Comparison of ENCODE assay signal across 19 cellular contexts in the genomic region with DNA sequence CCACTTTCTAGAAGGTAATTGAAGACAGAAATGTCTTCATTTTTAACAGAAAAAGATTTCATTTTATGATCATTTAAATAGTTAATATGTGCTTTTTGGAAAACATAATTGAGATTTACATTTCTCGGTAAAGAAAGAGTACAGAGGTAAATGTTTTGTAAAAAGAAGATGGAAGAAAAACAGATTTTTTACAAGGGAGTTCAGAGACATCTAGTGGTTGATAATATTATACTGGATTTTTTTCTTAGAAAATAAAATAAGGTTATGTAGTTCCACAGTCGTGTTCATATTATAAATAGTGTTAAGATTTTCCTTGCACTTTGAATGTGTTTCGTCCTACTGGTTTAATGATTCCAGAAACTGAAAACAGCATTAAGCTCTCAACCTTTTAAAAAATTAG.
DNase-seq lines count a peak whose midpoint lies in the region; ATAC-seq, FAIRE-seq and TF ChIP-seq lines count a peak whose summit lies in the region.
"Had no signal": no experiment of that assay in that cellular context is flagged by ENCODE, and none has a peak within 500 bp of the region (broad histone marks: within the 10 kb centered on the region; RNA-seq: fewer than 3 reads in every experiment).

No MANE protein-coding gene starts in this region.

- no peak for ATAC-seq in mucosa of descending colon
- ATAC-seq: activated CD8-positive, alpha-beta memory T cell treated with anti-CD3 and anti-CD28 coated beads, Interleukin-2, amount 10 ng/mL, durations not matched to agents 7 days and 5 days; CD8-positive, alpha-beta T cell; natural killer cell treated with Interleukin-12 subunit alpha and Interleukin-12 subunit beta and Interleukin-15 and Interleukin-18, amount 100 ng/mL, for 72 hours had no signal

- TF ChIP-seq RAD21 in neural cell (conservative IDR thresholded peaks at IDR 0.05), result peak; percentile 56

- H3K4me1 ChIP-seq in mucosa of descending colon (ENCODE audit: low read depth), result no peaks in the 10 kb centered on the region
- H3K4me1 ChIP-seq: left ventricle myocardium inferior, stomach had no signal

- H3K27ac ChIP-seq in brain microvascular endothelial cell, result no peak overlapping the region
- H3K27ac ChIP-seq in neural cell (ENCODE audit: low read length), result no peak overlapping the region
- H3K27ac ChIP-seq: left ventricle myocardium inferior, stomach had no signal

- H3K9ac ChIP-seq in neural cell (ENCODE audit: low read length), result no peak overlapping the region

- H3K27me3 ChIP-seq in brain microvascular endothelial cell (replicated peaks), result no peaks in the 10 kb centered on the region
- no peaks in the 10 kb centered on the region for H3K27me3 ChIP-seq in neural cell (ENCODE audit: insufficient read depth, low read depth, low read length)
- H3K27me3 ChIP-seq in H7 (ENCODE audit: control insufficient read depth, insufficient read depth, low read length), result no peaks in the 10 kb centered on the region
- H3K27me3 ChIP-seq: stomach had no signal

- no peaks in the 10 kb centered on the region for H3K9me3 ChIP-seq in neural cell (ENCODE audit: low read length)
- H3K9me3 ChIP-seq in mucosa of descending colon, result no peaks in the 10 kb centered on the region
- H3K9me3 ChIP-seq: left ventricle myocardium inferior, stomach had no signal

- DNase-seq in ELR (ENCODE audit: low read depth) (peak; percentile 5), brain microvascular endothelial cell (no peak), RCC 7860 (ENCODE audit: low spot score) (no peak), H7 (no peak), GF-D8 (lab: John Stamatoyannopoulos, UW) (no peak), mucosa of descending colon (no peak)
- DNase-seq: activated CD4-positive, CD25-positive, alpha-beta regulatory T cell; activated CD8-positive, alpha-beta memory T cell treated with anti-CD3 and anti-CD28 coated beads, Interleukin-2, amount 10 ng/mL, durations not matched to agents 7 days and 5 days; activated naive CD4-positive, alpha-beta T cell treated with anti-CD3 and anti-CD28 coated beads, Interleukin-2, amount 10 ng/mL, durations not matched to agents 7 days and 5 days; CD8-positive, alpha-beta T cell; KG1; left ventricle myocardium inferior; NCI-H2081; stomach; SW 1271 had no signal

- no peak for TF ChIP-seq EP300 in neural cell (conservative IDR thresholded peaks at IDR 0.05; ENCODE audit: poor library complexity, severe bottlenecking)

- intact Hi-C loops in mucosa of descending colon (cut with DNase I, micrococcal nuclease), result no loop called here

- FAIRE-seq in RCC 7860 (lab: Jason Lieb, UNC), result no peak
- FAIRE-seq: H1 had no signal

- peak; percentile 37; the same call in 1 of the 2 replicates for TF ChIP-seq CTCF in LNCAP (IDR thresholded peaks at IDR 0.05)
- peak; percentile 1 for TF ChIP-seq CTCF in brain microvascular endothelial cell (IDR thresholded peaks at IDR 0.05; ENCODE audit: low read depth, low read length, missing control alignments)
- TF ChIP-seq CTCF in neural cell (IDR thresholded peaks at IDR 0.05; ENCODE audit: poor library complexity, severe bottlenecking), result no peak
- TF ChIP-seq CTCF in mucosa of descending colon (IDR thresholded peaks at IDR 0.05), result no peak

- in situ Hi-C loops in brain microvascular endothelial cell (cut with HindIII; ENCODE audit: low pct_ligation_motif_present, low sequenced_read_pairs), result no loop called here

- H4K20me1 ChIP-seq in neural cell (ENCODE audit: insufficient read depth), result no peaks in the 10 kb centered on the region

- no peak overlapping the region for H2AFZ ChIP-seq in neural cell (ENCODE audit: low read depth, low read length)

- no peak overlapping the region for H3K4me2 ChIP-seq in neural cell (ENCODE audit: low read length)

- H3F3A ChIP-seq in neural cell (ENCODE audit: insufficient read depth, low read length, poor library complexity, severe bottlenecking), result no peaks in the 10 kb centered on the region

- H3K36me3 ChIP-seq in brain microvascular endothelial cell (replicated peaks), result peaks cover 8% of the 10 kb centered on the region
- H3K36me3 ChIP-seq in neural cell (ENCODE audit: insufficient read depth, low read length), result no peaks in the 10 kb centered on the region
- peaks cover 9% of the 10 kb centered on the region for H3K36me3 ChIP-seq in H7 (replicated peaks; ENCODE audit: control insufficient read depth, insufficient read depth, low read length)
- no peaks in the 10 kb centered on the region for H3K36me3 ChIP-seq in mucosa of descending colon (ENCODE audit: low read depth)

- no peak overlapping the region for H3K4me3 ChIP-seq in brain microvascular endothelial cell (ENCODE audit: low read depth, low read length)
- no peak overlapping the region for H3K4me3 ChIP-seq in neural cell (ENCODE audit: low read length)
- H3K4me3 ChIP-seq in H7 (ENCODE audit: insufficient read depth, low read depth, low read length), result no peak overlapping the region
- H3K4me3 ChIP-seq in mucosa of descending colon, result no peak overlapping the region
- H3K4me3 ChIP-seq: left ventricle myocardium inferior, stomach had no signal

- H3K79me2 ChIP-seq in neural cell (replicated peaks; ENCODE audit: insufficient read depth, low read length), result no peaks in the 10 kb centered on the region

- no peaks in the 10 kb centered on the region for H3K9me2 ChIP-seq in neural cell (ENCODE audit: insufficient read depth, low read length)

TF ChIP-seq in neural cell, 6 proteins besides CTCF, POLR2A, EP300 and RAD21:
- TF ChIP-seq, protein P1, sequence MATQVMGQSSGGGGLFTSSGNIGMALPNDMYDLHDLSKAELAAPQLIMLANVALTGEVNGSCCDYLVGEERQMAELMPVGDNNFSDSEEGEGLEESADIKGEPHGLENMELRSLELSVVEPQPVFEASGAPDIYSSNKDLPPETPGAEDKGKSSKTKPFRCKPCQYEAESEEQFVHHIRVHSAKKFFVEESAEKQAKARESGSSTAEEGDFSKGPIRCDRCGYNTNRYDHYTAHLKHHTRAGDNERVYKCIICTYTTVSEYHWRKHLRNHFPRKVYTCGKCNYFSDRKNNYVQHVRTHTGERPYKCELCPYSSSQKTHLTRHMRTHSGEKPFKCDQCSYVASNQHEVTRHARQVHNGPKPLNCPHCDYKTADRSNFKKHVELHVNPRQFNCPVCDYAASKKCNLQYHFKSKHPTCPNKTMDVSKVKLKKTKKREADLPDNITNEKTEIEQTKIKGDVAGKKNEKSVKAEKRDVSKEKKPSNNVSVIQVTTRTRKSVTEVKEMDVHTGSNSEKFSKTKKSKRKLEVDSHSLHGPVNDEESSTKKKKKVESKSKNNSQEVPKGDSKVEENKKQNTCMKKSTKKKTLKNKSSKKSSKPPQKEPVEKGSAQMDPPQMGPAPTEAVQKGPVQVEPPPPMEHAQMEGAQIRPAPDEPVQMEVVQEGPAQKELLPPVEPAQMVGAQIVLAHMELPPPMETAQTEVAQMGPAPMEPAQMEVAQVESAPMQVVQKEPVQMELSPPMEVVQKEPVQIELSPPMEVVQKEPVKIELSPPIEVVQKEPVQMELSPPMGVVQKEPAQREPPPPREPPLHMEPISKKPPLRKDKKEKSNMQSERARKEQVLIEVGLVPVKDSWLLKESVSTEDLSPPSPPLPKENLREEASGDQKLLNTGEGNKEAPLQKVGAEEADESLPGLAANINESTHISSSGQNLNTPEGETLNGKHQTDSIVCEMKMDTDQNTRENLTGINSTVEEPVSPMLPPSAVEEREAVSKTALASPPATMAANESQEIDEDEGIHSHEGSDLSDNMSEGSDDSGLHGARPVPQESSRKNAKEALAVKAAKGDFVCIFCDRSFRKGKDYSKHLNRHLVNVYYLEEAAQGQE (IDR thresholded peaks at IDR 0.05; ENCODE audit: borderline replicate concordance), result no peak
- TF ChIP-seq MXI1 (conservative IDR thresholded peaks at IDR 0.05; ENCODE audit: poor library complexity, severe bottlenecking), result no peak
- TF ChIP-seq TAF1 (IDR thresholded peaks at IDR 0.05; ENCODE audit: low read depth), result no peak
- TF ChIP-seq SMC3 (conservative IDR thresholded peaks at IDR 0.05; ENCODE audit: poor library complexity), result peak; percentile 33
- no peak for TF ChIP-seq EZH2 (IDR thresholded peaks at IDR 0.05; ENCODE audit: borderline replicate concordance, insufficient read depth, low read length, poor library complexity, severe bottlenecking)

Comparison
In these comparisons a context has a peak if more than half of its experiments do, and no peak if none do; other contexts are left out.
1. CTCF ChIP-seq: peak in LNCAP (single experiment) and brain microvascular endothelial cell (single experiment); none in neural cell (single experiment) and mucosa of descending colon (single experiment).